Comparison of ENCODE assay signal across 1 cellular context in genomic region chr5:88622890-88623289, GRCh38.
TF ChIP-seq lines count a peak whose summit lies in the region.
"Not testable (repeated sequence)": the region's sequence is repeated elsewhere in the genome, so short reads cannot be mapped to it uniquely, and the experiment has no call there.

No MANE protein-coding gene starts in this region.

TF ChIP-seq in HepG2, 621 proteins besides CTCF, POLR2A, EP300 and RAD21:
- TF ChIP-seq FOXA1 (IDR thresholded peaks at IDR 0.05) = not testable (repeated sequence)
- 0 out of 2 replicates have a peak, but pooled peaks have one; percentile 7 for TF ChIP-seq FOXA1 (CRISPR knock-in tag; IDR thresholded peaks at IDR 0.05)
